In the genomic region with DNA sequence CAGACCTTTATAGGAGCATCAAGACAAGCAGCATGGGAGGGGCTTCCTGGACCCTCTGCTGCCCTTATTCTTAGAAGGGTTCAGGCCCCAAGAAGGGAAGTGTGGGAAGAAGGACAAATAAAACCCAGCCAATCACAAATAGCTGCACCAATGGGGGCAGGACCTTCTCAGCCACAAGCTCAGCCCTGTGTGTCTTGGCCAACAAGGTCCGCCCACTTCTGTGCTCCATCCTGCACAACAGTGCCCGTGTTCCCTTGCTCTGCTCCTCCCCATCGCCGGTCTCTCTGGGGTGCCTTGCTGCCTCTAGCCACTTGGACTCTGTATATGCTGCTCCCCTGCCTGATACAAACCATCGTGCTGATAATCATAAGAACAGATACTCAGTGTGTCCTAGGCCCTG, we compare ENCODE assay signal across 1 cellular context.
TF ChIP-seq lines count a peak whose summit lies in the region.

No MANE protein-coding gene starts in this region.

TF ChIP-seq in IMR-90, 13 proteins besides CTCF, POLR2A, EP300 and RAD21:
- no peak for TF ChIP-seq USF2 (IDR thresholded peaks at IDR 0.05; ENCODE audit: low read depth, low read length)
- no peak for TF ChIP-seq SMC3 (IDR thresholded peaks at IDR 0.05; ENCODE audit: low read depth, low read length)
- no peak for TF ChIP-seq MXI1 (IDR thresholded peaks at IDR 0.05; ENCODE audit: borderline replicate concordance, low read depth, low read length)
